In genomic region chr2:42914314-42914713, GRCh38 we compare ENCODE assay signal across 14 cellular contexts.
DNase-seq lines count a peak whose midpoint lies in the region; ATAC-seq and TF ChIP-seq lines count a peak whose summit lies in the region.
"Had no signal": no experiment of that assay in that cellular context is flagged by ENCODE, and none has a peak within 500 bp of the region (broad histone marks: within the 10 kb centered on the region; RNA-seq: fewer than 3 reads in every experiment).

No MANE protein-coding gene starts in this region.

- no peak overlapping the region for H3K4me3 Mint-ChIP-seq in activated CD8-positive, alpha-beta memory T cell treated with anti-CD3 and anti-CD28 coated beads, Interleukin-2, amount 10 ng/mL, durations not matched to agents 7 days and 5 days

- WGBS in mesenchymal stem cell, result 96% methylated on average over 7 of the region's 8 CpGs

- peaks cover 18% of the 10 kb centered on the region for H3K27me3 Mint-ChIP-seq in activated CD8-positive, alpha-beta memory T cell treated with anti-CD3 and anti-CD28 coated beads, Interleukin-2, amount 10 ng/mL, durations not matched to agents 7 days and 5 days

- H3K79me1 ChIP-seq in mesenchymal stem cell (replicated peaks; ENCODE audit: low read length, poor library complexity, severe bottlenecking), result no peaks in the 10 kb centered on the region

- no peaks in the 10 kb centered on the region for H3K9me3 Mint-ChIP-seq in activated CD8-positive, alpha-beta memory T cell treated with anti-CD3 and anti-CD28 coated beads, Interleukin-2, amount 10 ng/mL, durations not matched to agents 7 days and 5 days (ENCODE audit: low read depth)

- H2BK120ac ChIP-seq in mesenchymal stem cell (ENCODE audit: low read depth, low read length), result no peak overlapping the region

- peak overlapping the region; percentile 31 for H2AK5ac ChIP-seq in mesenchymal stem cell (ENCODE audit: low read length, severe bottlenecking)

- H2BK5ac ChIP-seq in mesenchymal stem cell (ENCODE audit: low read depth, low read length, poor library complexity, severe bottlenecking), result no peak overlapping the region

- H3K36me3 ChIP-seq in colonic mucosa (no peaks in the 10 kb centered on the region), mesenchymal stem cell (ENCODE audit: control insufficient read depth in 1 of 2, insufficient read depth in 2 of 2, low read depth in 1 of 2, low read length in 2 of 2) (no peaks in the 10 kb centered on the region)
- H3K36me3 ChIP-seq: MG63 had no signal

- H3K4me1 ChIP-seq in colonic mucosa (no peaks in the 10 kb centered on the region), mesenchymal stem cell (ENCODE audit: control insufficient read depth, insufficient read depth, low read depth, low read length) (no peaks in the 10 kb centered on the region)

- H3K4me3 ChIP-seq in colonic mucosa (no peak overlapping the region), mesenchymal stem cell (ENCODE audit: insufficient read depth in 1 of 2, low read depth in 1 of 2, low read length in 2 of 2) (no peak overlapping the region)
- H3K4me3 ChIP-seq: MG63 had no signal

- no peak overlapping the region for H3K23ac ChIP-seq in mesenchymal stem cell (ENCODE audit: low read length in 2 of 2)

- no peak overlapping the region for H3K27ac Mint-ChIP-seq in activated CD8-positive, alpha-beta memory T cell treated with anti-CD3 and anti-CD28 coated beads, Interleukin-2, amount 10 ng/mL, durations not matched to agents 7 days and 5 days

- TF ChIP-seq CTCF in colonic mucosa (IDR thresholded peaks at IDR 0.05), result no peak

- H3K9ac ChIP-seq in colonic mucosa (ENCODE audit: low read depth in 2 of 2, low read length in 2 of 2) (no peak overlapping the region), mesenchymal stem cell (ENCODE audit: low read length) (no peak overlapping the region)

- no peak overlapping the region for H2AFZ ChIP-seq in mesenchymal stem cell (ENCODE audit: low read depth, low read length)

- peak overlapping the region; percentile 49 for H4K8ac ChIP-seq in mesenchymal stem cell (ENCODE audit: low read length)

- H4K91ac ChIP-seq in mesenchymal stem cell (ENCODE audit: low read length), result no peak overlapping the region

- ATAC-seq in activated CD8-positive, alpha-beta memory T cell treated with anti-CD3 and anti-CD28 coated beads, Interleukin-2, amount 10 ng/mL, durations not matched to agents 7 days and 5 days, result no peak
- ATAC-seq: PC-3 had no signal

- no peak overlapping the region for H3K14ac ChIP-seq in mesenchymal stem cell (ENCODE audit: low read length in 2 of 2)

- H2BK12ac ChIP-seq in mesenchymal stem cell (ENCODE audit: low read length in 2 of 2), result peak overlapping the region in 1 of 2 experiments; percentile 28

- no peak overlapping the region for H3K4me2 ChIP-seq in mesenchymal stem cell (ENCODE audit: low read length, poor library complexity, severe bottlenecking)

- H2BK15ac ChIP-seq in mesenchymal stem cell (ENCODE audit: low read depth, poor library complexity, severe bottlenecking), result no peak overlapping the region

- DNase-seq in COR-L47 (lab: John Stamatoyannopoulos, UW) (peak; percentile 29), NCI-H1694 (lab: John Stamatoyannopoulos, UW) (peak; percentile 78), colonic mucosa (peak; percentile 69), mesenchymal stem cell (no peak), RPMI8226 (no peak), SW480 (ENCODE audit: low spot score) (no peak)
- no peak for DNase-seq in activated CD8-positive, alpha-beta memory T cell treated with anti-CD3 and anti-CD28 coated beads, Interleukin-2, amount 10 ng/mL, durations not matched to agents 7 days and 5 days
- DNase-seq: Caco-2, H7, MG63, NCI-H2029, NCI-H524 treated with DMSO at 0.1 percent for 48 hours, PC-3, SW 1271 had no signal

- H3K27ac ChIP-seq in colonic mucosa (peak overlapping the region; percentile 13), mesenchymal stem cell (ENCODE audit: low read length, poor library complexity, severe bottlenecking) (no peak overlapping the region)

- H3K27me3 ChIP-seq in colonic mucosa (no peaks in the 10 kb centered on the region), mesenchymal stem cell (ENCODE audit: control insufficient read depth in 1 of 2, insufficient read depth in 1 of 2, low read length in 2 of 2) (no peaks in the 10 kb centered on the region)
- H3K27me3 ChIP-seq: MG63 had no signal

- H3K36me3 Mint-ChIP-seq in activated CD8-positive, alpha-beta memory T cell treated with anti-CD3 and anti-CD28 coated beads, Interleukin-2, amount 10 ng/mL, durations not matched to agents 7 days and 5 days, result no peaks in the 10 kb centered on the region

- CTCF ChIA-PET in activated CD8-positive, alpha-beta memory T cell treated with anti-CD3 and anti-CD28 coated beads, Interleukin-2, amount 10 ng/mL, durations not matched to agents 7 days and 5 days (lab: Charles Lee), result no interaction called here

- no peaks in the 10 kb centered on the region for H3K4me1 Mint-ChIP-seq in activated CD8-positive, alpha-beta memory T cell treated with anti-CD3 and anti-CD28 coated beads, Interleukin-2, amount 10 ng/mL, durations not matched to agents 7 days and 5 days

- no peak overlapping the region for H3K4ac ChIP-seq in mesenchymal stem cell (ENCODE audit: low read depth in 1 of 2, low read length in 2 of 2)

- H3K18ac ChIP-seq in mesenchymal stem cell (ENCODE audit: low read depth in 1 of 2, low read length in 2 of 2), result no peak overlapping the region

- no peaks in the 10 kb centered on the region for H3K9me3 ChIP-seq in colonic mucosa
- no peaks in the 10 kb centered on the region for H3K9me3 ChIP-seq in mesenchymal stem cell (ENCODE audit: control insufficient read depth, low read length)
- H3K9me3 ChIP-seq: Caco-2, MG63 had no signal

- intact Hi-C loops in colonic mucosa (cut with DNase I), result no loop called here

Comparison
In these comparisons a context has a peak if more than half of its experiments do, and no peak if none do; other contexts are left out.
1. DNase-seq: peak in COR-L47 (single experiment), NCI-H1694 (single experiment) and colonic mucosa (single experiment); none in mesenchymal stem cell (single experiment), RPMI8226 (single experiment), SW480 (single experiment) and activated CD8-positive, alpha-beta memory T cell treated with anti-CD3 and anti-CD28 coated beads, Interleukin-2, amount 10 ng/mL, durations not matched to agents 7 days and 5 days (single experiment).